18 cellular contexts compared by ENCODE assay signal in the genomic region with DNA sequence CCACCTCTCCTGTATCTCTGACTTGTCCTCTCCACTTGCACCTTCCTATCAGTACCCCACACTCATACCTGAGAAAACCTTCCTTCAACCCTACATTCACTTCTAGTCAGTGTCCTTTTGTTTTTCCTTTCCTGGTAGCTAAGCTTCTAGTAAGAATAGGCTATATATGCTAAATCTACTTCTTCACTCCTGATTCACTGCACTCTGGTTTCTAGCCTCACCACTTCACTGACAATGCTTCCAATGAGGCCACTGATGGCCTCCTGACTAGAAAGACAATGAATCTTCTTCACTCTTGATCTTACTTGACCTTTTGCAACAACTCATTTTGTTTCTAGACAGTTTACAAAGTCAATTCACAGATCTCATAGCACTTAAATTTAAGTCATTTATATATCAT.
"Had no signal": no experiment of that assay in that cellular context is flagged by ENCODE, and none has a peak within 500 bp of the region (broad histone marks: within the 10 kb centered on the region; RNA-seq: fewer than 3 reads in every experiment).

No MANE protein-coding gene starts in this region.

- H3K4me1 Mint-ChIP-seq: WTC11 had no signal

- H3K36me3 ChIP-seq: gastrocnemius medialis, left lung had no signal

- H3K4me1 ChIP-seq: testis had no signal

- H3K27ac Mint-ChIP-seq: nephron, type B pancreatic cell, WTC11 had no signal

- H3K27ac ChIP-seq: coronary artery, gastrocnemius medialis, heart right ventricle, left lung, stomach, testis had no signal

- H3K36me3 Mint-ChIP-seq: WTC11 had no signal

- H3K27me3 Mint-ChIP-seq: type B pancreatic cell had no signal

- H3K9me3 Mint-ChIP-seq: nephron, type B pancreatic cell, WTC11 had no signal

- H3K4me3 ChIP-seq: coronary artery, gastrocnemius medialis, heart right ventricle, left lung, stomach, testis had no signal

- ATAC-seq: gastrocnemius medialis, heart right ventricle, left lung, WTC11 had no signal

- H3K4me3 Mint-ChIP-seq: nephron, type B pancreatic cell, WTC11 had no signal

- H3K27me3 ChIP-seq: gastrocnemius medialis, heart right ventricle, left lung, stomach, testis had no signal

- DNase-seq: activated CD4-positive, alpha-beta T cell treated with anti-CD3 and anti-CD28 coated beads for 48 hours; activated gamma-delta T cell; anterior cingulate cortex; effector CD4-positive, alpha-beta T cell; gastrocnemius medialis; heart right ventricle; left lung; midbrain; posterior cingulate gyrus; retina; stimulated activated CD4-positive, alpha-beta T cell treated with anti-CD3 and anti-CD28 coated beads, Interleukin-12 subunit alpha, Interleukin-12 subunit beta, amount 100 ng/mL, for 4 hours; stimulated activated CD4-positive, alpha-beta T cell treated with anti-CD3 and anti-CD28 coated beads, Interleukin-2, amount 100 ng/mL, for 24 hours; stomach; testis had no signal

- H3K9me3 ChIP-seq: gastrocnemius medialis, heart right ventricle, left lung, stomach, testis had no signal
